Comparison of ENCODE assay signal across 25 cellular contexts in genomic region chr14:24815543-24815942, GRCh38.
DNase-seq lines count a peak whose midpoint lies in the region; ATAC-seq and TF ChIP-seq lines count a peak whose summit lies in the region.
"Had no signal": no experiment of that assay in that cellular context is flagged by ENCODE, and none has a peak within 500 bp of the region (broad histone marks: within the 10 kb centered on the region; RNA-seq: fewer than 3 reads in every experiment).

No MANE protein-coding gene starts in this region.

- peaks cover 6 to 13% of the 10 kb centered on the region in 2 experiments for H3K4me1 Mint-ChIP-seq in H9

- no peaks in the 10 kb centered on the region for H3K9me3 Mint-ChIP-seq in H9
- H3K9me3 Mint-ChIP-seq: CD4-positive, alpha-beta T cell; GM23338 had no signal

- H3K27ac Mint-ChIP-seq in H9 = peak overlapping the region in 2 of 3 experiments; percentile 51 to 71; a peak in 2 of 7 replicates
- H3K27ac Mint-ChIP-seq: CD4-positive, alpha-beta T cell; GM23338 had no signal

- no peak overlapping the region for H3K23ac ChIP-seq in H9 (ENCODE audit: insufficient read length, low read depth, low read length)

- H3K4me1 ChIP-seq in H9 (ENCODE audit: insufficient read depth, low read length) = no peaks in the 10 kb centered on the region
- H3K4me1 ChIP-seq in colonic mucosa = peaks cover 17% of the 10 kb centered on the region
- peaks cover 2 to 87% (median 68%) of the 10 kb centered on the region in 4 donors for H3K4me1 ChIP-seq in liver (ENCODE audit: control insufficient read depth in 4 of 4, insufficient read depth in 4 of 4, low read length in 3 of 4)
- H3K4me1 ChIP-seq: BLaER1 had no signal

- no peak overlapping the region for H3K56ac ChIP-seq in H9 (ENCODE audit: insufficient read length, low read depth, low read length)

- H4K91ac ChIP-seq in H9 (ENCODE audit: insufficient read length, low read depth, low read length) = no peak overlapping the region

- H2AK5ac ChIP-seq in H9 (ENCODE audit: insufficient read length, low read length) = no peak overlapping the region

- H2BK15ac ChIP-seq in H9 (ENCODE audit: low read depth, low read length) = no peak overlapping the region

- no peaks in the 10 kb centered on the region for H3K79me1 ChIP-seq in H9 (ENCODE audit: insufficient read depth, low read depth, low read length, poor library complexity, severe bottlenecking)

- no peak for TF ChIP-seq CTCF in H9 (conservative IDR thresholded peaks at IDR 0.05)
- no peak for TF ChIP-seq CTCF in colonic mucosa (IDR thresholded peaks at IDR 0.05)
- no peak for TF ChIP-seq CTCF in liver (IDR thresholded peaks at IDR 0.05; ENCODE audit: low read depth, low read length, missing input control)

- H3K14ac ChIP-seq in H9 (ENCODE audit: insufficient read depth, low read length) = no peak overlapping the region

- H3T11ph ChIP-seq in H9 (ENCODE audit: low read length) = no peak overlapping the region

- no peak for ATAC-seq in GM21381 (IDR thresholded peaks at IDR 0.05; ENCODE audit: unreplicated experiment)
- ATAC-seq in HG03442 (IDR thresholded peaks at IDR 0.05; ENCODE audit: unreplicated experiment) = no peak
- ATAC-seq: GM12878, GM23338, HCT116, Panc1 had no signal

- no peaks in the 10 kb centered on the region for H3K23me2 ChIP-seq in H9 (ENCODE audit: insufficient read length, low read depth, low read length, poor library complexity, severe bottlenecking)

- H3K9ac ChIP-seq in H9 (ENCODE audit: extremely low read depth, insufficient read length, low read length) (no peak overlapping the region), colonic mucosa (ENCODE audit: low read depth in 2 of 2, low read length in 2 of 2) (peak overlapping the region in 1 of 2 donors; percentile 52), liver (ENCODE audit: low read depth in 1 of 2, low read length in 2 of 2) (no peak overlapping the region)
- H3K9ac ChIP-seq: BLaER1, KMS-11 had no signal

- H3K79me2 ChIP-seq in H9 (ENCODE audit: insufficient read depth, low read length) = no peaks in the 10 kb centered on the region

- TF ChIP-seq RAD21 in liver (IDR thresholded peaks at IDR 0.05) = no peak

- no peak overlapping the region for H2BK120ac ChIP-seq in H9 (ENCODE audit: low read depth, low read length, poor library complexity, severe bottlenecking)

- no peak overlapping the region for H2AFZ ChIP-seq in H9 (ENCODE audit: low read length)
- H2AFZ ChIP-seq: GM23338 had no signal

- no peak overlapping the region for H2BK20ac ChIP-seq in H9 (ENCODE audit: low read depth, low read length, poor library complexity, severe bottlenecking)

- no peak overlapping the region for H3K4ac ChIP-seq in H9 (ENCODE audit: low read depth, low read length)

- H3K27me3 ChIP-seq in H9 (ENCODE audit: insufficient read depth, low read length) (no peaks in the 10 kb centered on the region), colonic mucosa (no peaks in the 10 kb centered on the region), liver (ENCODE audit: control insufficient read depth in 4 of 4, insufficient read depth in 4 of 4, low read length in 3 of 4) (no peaks in the 10 kb centered on the region)
- H3K27me3 ChIP-seq: BLaER1 had no signal

- H3K9me3 ChIP-seq in H9 (ENCODE audit: control insufficient read depth, low read depth, low read length) = no peaks in the 10 kb centered on the region
- no peaks in the 10 kb centered on the region for H3K9me3 ChIP-seq in colonic mucosa
- no peaks in the 10 kb centered on the region for H3K9me3 ChIP-seq in liver (ENCODE audit: control insufficient read depth in 4 of 4, low read length in 3 of 4)
- H3K9me3 ChIP-seq: BLaER1 had no signal

- no peaks in the 10 kb centered on the region for H4K20me1 ChIP-seq in H9 (ENCODE audit: control insufficient read depth, insufficient read depth, insufficient read length)
- H4K20me1 ChIP-seq: BLaER1 had no signal

- H3K4me3 ChIP-seq in colonic mucosa = no peak overlapping the region
- H3K4me3 ChIP-seq in liver (ENCODE audit: low read depth in 1 of 3, low read length in 3 of 3) = no peak overlapping the region
- H3K4me3 ChIP-seq: BLaER1, GM12878, GM23338 had no signal

- intact Hi-C loops in colonic mucosa (cut with DNase I) = no loop called here

- no peak overlapping the region for H2BK12ac ChIP-seq in H9 (ENCODE audit: insufficient read length, low read depth, low read length)

- no peak overlapping the region for H3K18ac ChIP-seq in H9 (ENCODE audit: insufficient read length, low read depth, low read length)

- H2BK5ac ChIP-seq in H9 (ENCODE audit: insufficient read length, low read length) = no peak overlapping the region

- H3K27ac ChIP-seq in H9 (ENCODE audit: insufficient read length, low read depth, low read length) (no peak overlapping the region), colonic mucosa (peak overlapping the region; percentile 92), liver (ENCODE audit: low read depth in 1 of 2, low read length in 2 of 2) (peak overlapping the region; percentile 87 to 93)
- H3K27ac ChIP-seq: BLaER1, KMS-11 had no signal

- H3K36me3 ChIP-seq in colonic mucosa (no peaks in the 10 kb centered on the region), liver (ENCODE audit: control insufficient read depth in 4 of 4, insufficient read depth in 3 of 4, low read depth in 1 of 4, low read length in 3 of 4) (no peaks in the 10 kb centered on the region)
- H3K36me3 ChIP-seq: BLaER1 had no signal

- H4K5ac ChIP-seq in H9 (ENCODE audit: insufficient read length, low read depth, low read length) = no peak overlapping the region

- H3K27me3 Mint-ChIP-seq in H9 (ENCODE audit: low read depth) = no peaks in the 10 kb centered on the region

- H3K4me2 ChIP-seq in H9 (ENCODE audit: insufficient read depth, insufficient read length, low read length) = no peak overlapping the region
- H3K4me2 ChIP-seq: BLaER1, GM23338, KMS-11 had no signal

- no peak overlapping the region for H3K4me3 Mint-ChIP-seq in H9
- H3K4me3 Mint-ChIP-seq: CD4-positive, alpha-beta T cell; GM23338 had no signal

- WGBS in H9 (ENCODE audit: extremely low coverage, insufficient read length, low lambda C conversion rate) = no CpG with 5 or more reads among the region's 9 CpGs
- WGBS in liver = 54% methylated on average over 9 of the region's 9 CpGs

- DNase-seq in H9 (no peak), colonic mucosa (no peak), putamen (ENCODE audit: low spot score) (peak; percentile 43), cerebellar nuclear complex (lab: John Stamatoyannopoulos, UW) (no peak)
- DNase-seq: ACHN; CD4-positive, alpha-beta T cell; COR-L47; DND-41; NCI-H1105; NCI-H146; NCI-H2029 treated with DMSO at 0.1 percent for 48 hours; NCI-H2171; NCI-H345; NCI-H524; NCI-H774; SIG-M5 had no signal

- H3K36me3 Mint-ChIP-seq in H9 (ENCODE audit: insufficient read depth in 1 of 3, low read depth in 3 of 3) = no peaks in the 10 kb centered on the region

- no peak overlapping the region for H4K8ac ChIP-seq in H9 (replicated peaks; ENCODE audit: insufficient read length, low read depth, low read length)

TF ChIP-seq in liver, 16 proteins besides CTCF, POLR2A, EP300 and RAD21:
- TF ChIP-seq JUND (IDR thresholded peaks at IDR 0.05) (no peak), EGR1 (IDR thresholded peaks at IDR 0.05; ENCODE audit: low read depth in 2 of 2) (no peak), MAX (IDR thresholded peaks at IDR 0.05) (no peak)
